10 cellular contexts compared by ENCODE assay signal in genomic region chr17:7482742-7483088, GRCh38. TPM values are rescaled to one million over a fixed set of nuclear protein-coding genes. Genes with fewer than 3 reads are reported as not detected.
DNase-seq lines count a peak whose midpoint lies in the region; ATAC-seq and TF ChIP-seq lines count a peak whose summit lies in the region.
"Not testable (repeated sequence)": the region's sequence is repeated elsewhere in the genome, so short reads cannot be mapped to it uniquely, and the experiment has no call there.
"Had no signal": no experiment of that assay in that cellular context is flagged by ENCODE, and none has a peak within 500 bp of the region (broad histone marks: within the 10 kb centered on the region; RNA-seq: fewer than 3 reads in every experiment).

No MANE protein-coding gene starts in this region.

- H2AFZ ChIP-seq in ACC112 (ENCODE audit: low read length, unreplicated experiment); GM23338; smooth muscle cell (ENCODE audit: low read depth): not testable (repeated sequence)

- H3K9me2 ChIP-seq in GM23338 (ENCODE audit: insufficient read depth), result not testable (repeated sequence)

- H3K27me3 Mint-ChIP-seq in GM23338 (ENCODE audit: insufficient read depth, low read depth, poor library complexity), result peaks cover 35% of the 10 kb centered on the region
- not testable (repeated sequence) for H3K27me3 Mint-ChIP-seq in activated naive CD4-positive, alpha-beta T cell treated with anti-CD3 and anti-CD28 coated beads, Interleukin-2, amount 10 ng/mL, durations not matched to agents 7 days and 5 days; naive thymus-derived CD8-positive, alpha-beta T cell

- peak overlapping the region; percentile 99 for H3K27ac Mint-ChIP-seq in GM23338
- H3K27ac Mint-ChIP-seq in activated naive CD4-positive, alpha-beta T cell treated with anti-CD3 and anti-CD28 coated beads, Interleukin-2, amount 10 ng/mL, durations not matched to agents 7 days and 5 days, result peak overlapping the region; percentile 100
- peak overlapping the region; percentile 97 to 100 (median 100) for H3K27ac Mint-ChIP-seq in naive thymus-derived CD8-positive, alpha-beta T cell

- not testable (repeated sequence) for ATAC-seq in GM23338; RWPE2 (ENCODE audit: low read depth); right cardiac atrium; naive thymus-derived CD8-positive, alpha-beta T cell

- peak overlapping the region; percentile 97 for H3K27ac ChIP-seq in ACC112 (ENCODE audit: low read depth, low read length)
- not testable (repeated sequence) for H3K27ac ChIP-seq in GM23338 (ENCODE audit: low read depth)
- H3K27ac ChIP-seq in RWPE2 (ENCODE audit: poor library complexity, severe bottlenecking), result peak overlapping the region; percentile 84
- H3K27ac ChIP-seq in dorsolateral prefrontal cortex, result peak overlapping the region; percentile 94 to 100 (median 100)
- H3K27ac ChIP-seq in right cardiac atrium (ENCODE audit: low read length), result peak overlapping the region; percentile 100
- H3K27ac ChIP-seq in smooth muscle cell (ENCODE audit: low read depth), result peak overlapping the region; percentile 100

- CTCF ChIA-PET in activated naive CD4-positive, alpha-beta T cell treated with anti-CD3 and anti-CD28 coated beads, Interleukin-2, amount 10 ng/mL, durations not matched to agents 7 days and 5 days (lab: Charles Lee), result interaction anchor here (3.9 kb wide), 1 partner anchor 47 kb away, joined by 19 read pairs; the partner anchor contains the start of gene TMEM102

- H3K4me3 Mint-ChIP-seq in GM23338, result peak overlapping the region; percentile 93
- H3K4me3 Mint-ChIP-seq in activated naive CD4-positive, alpha-beta T cell treated with anti-CD3 and anti-CD28 coated beads, Interleukin-2, amount 10 ng/mL, durations not matched to agents 7 days and 5 days, result peak overlapping the region; percentile 99
- peak overlapping the region; percentile 95 to 100 (median 99) for H3K4me3 Mint-ChIP-seq in naive thymus-derived CD8-positive, alpha-beta T cell

- H3K27me3 ChIP-seq in ACC112 (ENCODE audit: insufficient read depth, low read length); GM23338 (ENCODE audit: insufficient read depth); RWPE2 (ENCODE audit: insufficient read depth, poor library complexity, severe bottlenecking); dorsolateral prefrontal cortex; right cardiac atrium (ENCODE audit: control insufficient read depth, insufficient read depth); smooth muscle cell (ENCODE audit: low read depth): not testable (repeated sequence)

- intact Hi-C loops in dorsolateral prefrontal cortex (cut with DNase I), result loop anchor here in 1 of 2 donors (10.0 kb wide), 1 partner anchor 128 kb away; the partner anchor contains the start of genes KCTD11 and TMEM95
- intact Hi-C loops in right cardiac atrium (cut with DNase I), result loop anchor here in 1 of 4 donors (5.0 kb wide), 1 partner anchor 135 kb away; no protein-coding TSS in a partner anchor

- H3K4me2 ChIP-seq in GM23338, result peak overlapping the region; percentile 78
- H3K4me2 ChIP-seq in smooth muscle cell, result peak overlapping the region; percentile 93

- not testable (repeated sequence) for TF ChIP-seq CTCF in GM23338 (conservative IDR thresholded peaks at IDR 0.05; ENCODE audit: low read depth in 2 of 2); RWPE2 (IDR thresholded peaks at IDR 0.05; ENCODE audit: poor library complexity, severe bottlenecking); dorsolateral prefrontal cortex (IDR thresholded peaks at IDR 0.05 in 54 of 56, conservative IDR thresholded peaks at IDR 0.05 in 2 of 56; ENCODE audit: low read depth in 1 of 56, partially characterized antibody in 56 of 56); smooth muscle cell (IDR thresholded peaks at IDR 0.05; ENCODE audit: borderline replicate concordance, insufficient read depth, poor library complexity, severe bottlenecking)

- peaks cover 49% of the 10 kb centered on the region for H3K79me2 ChIP-seq in ACC112 (ENCODE audit: control insufficient read depth, insufficient read depth, low read length, unreplicated experiment)
- peaks cover 52% of the 10 kb centered on the region for H3K79me2 ChIP-seq in GM23338 (replicated peaks; ENCODE audit: insufficient read depth)
- H3K79me2 ChIP-seq in smooth muscle cell (ENCODE audit: low read depth), result peaks cover 51% of the 10 kb centered on the region

- H3F3A ChIP-seq in GM23338 (replicated peaks; ENCODE audit: low read depth), result peaks cover 20% of the 10 kb centered on the region; the same call in 1 of the 2 replicates
- H3F3A ChIP-seq in smooth muscle cell (ENCODE audit: low read depth), result not testable (repeated sequence)

- peaks cover 58% of the 10 kb centered on the region for H3K4me1 Mint-ChIP-seq in GM23338
- H3K4me1 Mint-ChIP-seq in activated naive CD4-positive, alpha-beta T cell treated with anti-CD3 and anti-CD28 coated beads, Interleukin-2, amount 10 ng/mL, durations not matched to agents 7 days and 5 days, result peaks cover 74% of the 10 kb centered on the region
- peaks cover 48 to 77% (median 72%) of the 10 kb centered on the region in 4 donors for H3K4me1 Mint-ChIP-seq in naive thymus-derived CD8-positive, alpha-beta T cell

- peak overlapping the region; percentile 99 for H3K9ac ChIP-seq in smooth muscle cell (ENCODE audit: low read depth)

- H3K4me1 ChIP-seq in ACC112 (ENCODE audit: control insufficient read depth, insufficient read depth, low read length, unreplicated experiment), result peaks cover 27% of the 10 kb centered on the region
- H3K4me1 ChIP-seq in GM23338 (ENCODE audit: insufficient read depth), result peaks cover 31% of the 10 kb centered on the region
- peaks cover 14% of the 10 kb centered on the region for H3K4me1 ChIP-seq in RWPE2 (ENCODE audit: insufficient read depth, poor library complexity, severe bottlenecking)
- H3K4me1 ChIP-seq in right cardiac atrium (ENCODE audit: control insufficient read depth, insufficient read depth, low read length), result not testable (repeated sequence)
- peaks cover 37% of the 10 kb centered on the region for H3K4me1 ChIP-seq in smooth muscle cell (ENCODE audit: low read depth)

- H3K36me3 ChIP-seq in ACC112 (ENCODE audit: insufficient read depth, low read length), result peaks cover 12% of the 10 kb centered on the region; the same call in 1 of the 2 replicates
- H3K36me3 ChIP-seq in GM23338 (ENCODE audit: insufficient read depth); RWPE2 (ENCODE audit: low read depth); smooth muscle cell (ENCODE audit: low read depth): not testable (repeated sequence)

- H4K20me1 ChIP-seq in GM23338 (replicated peaks; ENCODE audit: insufficient read depth), result peaks cover 17% of the 10 kb centered on the region
- peaks cover 38% of the 10 kb centered on the region for H4K20me1 ChIP-seq in smooth muscle cell (ENCODE audit: low read depth)

- H3K36me3 Mint-ChIP-seq in GM23338 (ENCODE audit: low read depth), result peaks cover 23% of the 10 kb centered on the region
- H3K36me3 Mint-ChIP-seq in activated naive CD4-positive, alpha-beta T cell treated with anti-CD3 and anti-CD28 coated beads, Interleukin-2, amount 10 ng/mL, durations not matched to agents 7 days and 5 days, result peaks cover 28% of the 10 kb centered on the region
- peaks cover 0 to 19% (median 0%) of the 10 kb centered on the region in 3 donors for H3K36me3 Mint-ChIP-seq in naive thymus-derived CD8-positive, alpha-beta T cell

- not testable (repeated sequence) for H3K9me3 Mint-ChIP-seq in GM23338; activated naive CD4-positive, alpha-beta T cell treated with anti-CD3 and anti-CD28 coated beads, Interleukin-2, amount 10 ng/mL, durations not matched to agents 7 days and 5 days; naive thymus-derived CD8-positive, alpha-beta T cell

- not testable (repeated sequence) for DNase-seq in GM23338 (ENCODE audit: low spot score); RWPE2 (ENCODE audit: low spot score); activated naive CD4-positive, alpha-beta T cell treated with anti-CD3 and anti-CD28 coated beads, Interleukin-2, amount 10 ng/mL, durations not matched to agents 7 days and 5 days; dorsolateral prefrontal cortex; naive thymus-derived CD8-positive, alpha-beta T cell; smooth muscle cell (lab: John Stamatoyannopoulos, UW; ENCODE audit: unreplicated experiment)
- DNase-seq in right cardiac atrium, result peak in 1 of 3 donors; percentile 21

- H3K4me3 ChIP-seq in ACC112 (ENCODE audit: low read depth, low read length), result peak overlapping the region; percentile 81
- H3K4me3 ChIP-seq in GM23338, result peak overlapping the region; percentile 86; the same call in 1 of the 2 replicates
- H3K4me3 ChIP-seq in RWPE2 (ENCODE audit: severe bottlenecking); right cardiac atrium (ENCODE audit: low read length): not testable (repeated sequence)
- H3K4me3 ChIP-seq in dorsolateral prefrontal cortex, result peak overlapping the region in 57 of 59 donors; percentile 61 to 98 (median 84)
- H3K4me3 ChIP-seq in smooth muscle cell, result peak overlapping the region; percentile 73

- WGBS in right cardiac atrium, result 62% methylated on average over 6 of the region's 6 CpGs
- WGBS in smooth muscle cell (ENCODE audit: low lambda C conversion rate), result 78% methylated on average over 6 of the region's 6 CpGs

- not testable (repeated sequence) for H3K9me3 ChIP-seq in RWPE2 (ENCODE audit: severe bottlenecking); right cardiac atrium (ENCODE audit: control insufficient read depth, low read length); smooth muscle cell (replicated peaks; ENCODE audit: low read depth)

- POLR2A ChIA-PET in naive thymus-derived CD8-positive, alpha-beta T cell (lab: Charles Lee), result interaction anchor here (0.6 to 6.4 kb wide), 8 partner anchors 28 to 263 kb away, joined by 3 to 132 read pairs (median 31); partner anchors contain the start of genes ACADVL, CHRNB1, DLG4 and FGF11

RNA-seq across cellular contexts. Expression of gene POLR2A, which starts 1.5 kb away (rescaled TPM):
- total RNA-seq in GM23338 (2014; rRNA removed; shearing (Covaris generic)), result 136 and 151 TPM in 2 replicates
- 56.8 and 58.1 TPM in 2 replicates for polyA plus RNA-seq in GM23338 (2016; fragmentation: Nextera tagmentation; extraction: Ambion mirVana)
- total RNA-seq in dorsolateral prefrontal cortex, result 100 to 1,000 TPM in 115 of 120 experiments, 10 to 100 TPM in 5; 83.5 to 163 (median 124) TPM
- total RNA-seq in right cardiac atrium, result 10 to 100 TPM; 41.9 to 51.4 (median 47.4) TPM
- 22.3 TPM for polyA plus RNA-seq in right cardiac atrium
- total RNA-seq in naive thymus-derived CD8-positive, alpha-beta T cell, result 100 to 1,000 TPM; 186 to 193 TPM
- 10 to 100 TPM; 31.1 to 68.0 (median 47.3) TPM for polyA plus RNA-seq in naive thymus-derived CD8-positive, alpha-beta T cell
- total RNA-seq in smooth muscle cell, result 72.0 and 76.0 TPM in 2 replicates
- polyA plus RNA-seq in smooth muscle cell, result 80.2 and 123 TPM in 2 replicates

RNA-seq across cellular contexts. Expression of gene SLC35G6, which starts 1.5 kb away (rescaled TPM):
- total RNA-seq in GM23338 (2014; rRNA removed; shearing (Covaris generic)), result not detected in 2 replicates
- polyA plus RNA-seq in GM23338 (2016; fragmentation: Nextera tagmentation; extraction: Ambion mirVana) (0.16 TPM in 1 of 2 replicates, not detected in the other), right cardiac atrium (not detected), smooth muscle cell (0.51 TPM in 1 of 2 replicates, not detected in the other)
- total RNA-seq in dorsolateral prefrontal cortex (under 1 TPM in 1 of 120 experiments, not detected in 119; 0.34 TPM), right cardiac atrium (not detected), smooth muscle cell (not detected in 2 replicates)
- not detected for total RNA-seq in naive thymus-derived CD8-positive, alpha-beta T cell
- polyA plus RNA-seq in naive thymus-derived CD8-positive, alpha-beta T cell, result not detected
- total RNA-seq: mesenteric fat pad, NCI-H460 had no signal

RNA-seq across cellular contexts. Expression of gene ZBTB4, which starts 3.3 kb away (rescaled TPM):
- 6.9 and 11.2 TPM in 2 replicates for total RNA-seq in GM23338 (2014; rRNA removed; shearing (Covaris generic))
- polyA plus RNA-seq in GM23338 (2016; fragmentation: Nextera tagmentation; extraction: Ambion mirVana), result 3.6 and 4.2 TPM in 2 replicates
- total RNA-seq in dorsolateral prefrontal cortex, result 100 to 1,000 TPM in 108 of 120 experiments, 10 to 100 TPM in 12; 90.1 to 145 (median 113) TPM
- total RNA-seq in right cardiac atrium, result 10 to 100 TPM; 73.6 to 86.2 (median 82.2) TPM
- polyA plus RNA-seq in right cardiac atrium, result 41.7 TPM
- 100 to 1,000 TPM; 101 to 104 TPM for total RNA-seq in naive thymus-derived CD8-positive, alpha-beta T cell
- 10 to 100 TPM; 16.8 to 28.4 (median 19.7) TPM for polyA plus RNA-seq in naive thymus-derived CD8-positive, alpha-beta T cell
- 24.2 and 25.6 TPM in 2 replicates for total RNA-seq in smooth muscle cell
- polyA plus RNA-seq in smooth muscle cell, result 22.8 and 26.9 TPM in 2 replicates

RNA-seq across cellular contexts. Expression of gene CHRNB1, which starts 37.9 kb away (rescaled TPM):
- 11.2 and 12.0 TPM in 2 replicates for total RNA-seq in GM23338 (2014; rRNA removed; shearing (Covaris generic))
- polyA plus RNA-seq in GM23338 (2016; fragmentation: Nextera tagmentation; extraction: Ambion mirVana) (10.0 and 11.1 TPM in 2 replicates), right cardiac atrium (16.1 TPM), smooth muscle cell (19.0 and 22.5 TPM in 2 replicates)
- total RNA-seq in dorsolateral prefrontal cortex (10 to 100 TPM in 95 of 120 experiments, 1 to 10 TPM in 25; 6.3 to 21.6 (median 12.1) TPM), right cardiac atrium (10 to 100 TPM; 11.4 to 15.6 (median 13.1) TPM), smooth muscle cell (8.9 and 12.2 TPM in 2 replicates)
- total RNA-seq in naive thymus-derived CD8-positive, alpha-beta T cell, result 1 to 10 TPM; 5.4 to 7.3 TPM
- polyA plus RNA-seq in naive thymus-derived CD8-positive, alpha-beta T cell, result 10 to 100 TPM; 18.1 to 24.5 (median 24.3) TPM

RNA-seq across cellular contexts. Expression of gene FGF11, which starts 43.4 kb away (rescaled TPM):
- 16.6 TPM in 2 replicates for total RNA-seq in GM23338 (2014; rRNA removed; shearing (Covaris generic))
- polyA plus RNA-seq in GM23338 (2016; fragmentation: Nextera tagmentation; extraction: Ambion mirVana) (11.1 and 13.3 TPM in 2 replicates), right cardiac atrium (31.7 TPM), smooth muscle cell (13.9 and 30.9 TPM in 2 replicates)
- total RNA-seq in dorsolateral prefrontal cortex (10 to 100 TPM in 25 of 120 experiments, 1 to 10 TPM in 95; 2.5 to 23.6 (median 7.0) TPM), right cardiac atrium (10 to 100 TPM; 13.9 to 34.8 (median 23.9) TPM), smooth muscle cell (21.3 and 28.5 TPM in 2 replicates)
- 1 to 10 TPM; 2.4 to 3.0 TPM for total RNA-seq in naive thymus-derived CD8-positive, alpha-beta T cell
- under 1 TPM; 0.10 to 0.32 (median 0.22) TPM for polyA plus RNA-seq in naive thymus-derived CD8-positive, alpha-beta T cell
